14 cellular contexts compared by ENCODE assay signal in genomic region chr10:44703241-44704155, GRCh38.
A peak's percentile ranks its signal among the peaks of the same experiment; 100 is the strongest.
DNase-seq lines count a peak whose midpoint lies in the region; TF ChIP-seq lines count a peak whose summit lies in the region.
"Had no signal": no experiment of that assay in that cellular context is flagged by ENCODE, and none has a peak within 500 bp of the region (broad histone marks: within the 10 kb centered on the region; RNA-seq: fewer than 3 reads in every experiment).

No MANE protein-coding gene starts in this region.

- peak; percentile 72 for DNase-seq in BJ (ENCODE audit: low read depth)
- peak; percentile 34 for DNase-seq in MG63
- peak; percentile 17 for DNase-seq in epithelial cell of esophagus (ENCODE audit: low read depth)
- DNase-seq in pons (ENCODE audit: low spot score): no peak
- DNase-seq in medulla oblongata (ENCODE audit: extremely low spot score): no peak
- no peak for DNase-seq in PC-9
- no peak for DNase-seq in endothelial cell (ENCODE audit: low spot score)
- DNase-seq: activated naive CD8-positive, alpha-beta T cell treated with anti-CD3 and anti-CD28 coated beads for 36 hours; cerebellar nuclear complex; hippocampal formation; naive thymus-derived CD4-positive, alpha-beta T cell; NK-92 treated with Interleukin-12 subunit alpha and Interleukin-12 subunit beta, amount 100 ng/mL, for 24 hours had no signal

- H3K4me3 Mint-ChIP-seq in nephron (no peak overlapping the region), endothelial cell (ENCODE audit: unreplicated experiment) (no peak overlapping the region)
- H3K4me3 Mint-ChIP-seq: activated naive CD8-positive, alpha-beta T cell treated with anti-CD3 and anti-CD28 coated beads for 36 hours; naive thymus-derived CD4-positive, alpha-beta T cell; T-helper 2 cell treated with Interferon-gamma antibody and Interleukin-4, amounts not matched to agents 5 μg/mL and 100 μg/mL, for 36 hours had no signal

- H3K36me3 ChIP-seq in BJ (ENCODE audit: control insufficient read depth, insufficient read depth, low read length): no peaks in the 10 kb centered on the region
- H3K36me3 ChIP-seq in MG63: no peaks in the 10 kb centered on the region
- no peaks in the 10 kb centered on the region for H3K36me3 ChIP-seq in PC-9 (ENCODE audit: low read depth)

- H3K9me2 ChIP-seq in PC-9 (ENCODE audit: insufficient read depth): no peaks in the 10 kb centered on the region

- BruUV-seq in PC-9 (replicated peaks; lab: Mats Ljungman, UMichigan): no TSS peak

- H2AFZ ChIP-seq in PC-9: no peak overlapping the region

- peaks cover 20% of the 10 kb centered on the region for H3K9me3 ChIP-seq in MG63
- H3K9me3 ChIP-seq in PC-9 (ENCODE audit: insufficient read depth, low read depth): no peaks in the 10 kb centered on the region

- H3K4me1 Mint-ChIP-seq in nephron (peaks cover 12% of the 10 kb centered on the region), endothelial cell (ENCODE audit: unreplicated experiment) (no peaks in the 10 kb centered on the region)
- H3K4me1 Mint-ChIP-seq: activated naive CD8-positive, alpha-beta T cell treated with anti-CD3 and anti-CD28 coated beads for 36 hours; naive thymus-derived CD4-positive, alpha-beta T cell had no signal

- TF ChIP-seq CTCF in BJ (IDR thresholded peaks at IDR 0.05; ENCODE audit: insufficient read depth, low read depth, low read length): no peak
- TF ChIP-seq CTCF in epithelial cell of esophagus (IDR thresholded peaks at IDR 0.05; ENCODE audit: insufficient read depth, low read depth, low read length, missing control alignments): no peak
- no peak for TF ChIP-seq CTCF in nephron (IDR thresholded peaks at IDR 0.05; ENCODE audit: unreplicated experiment in 3 of 3)
- no peak for TF ChIP-seq CTCF in PC-9 (conservative IDR thresholded peaks at IDR 0.05)
- no peak for TF ChIP-seq CTCF in endothelial cell (IDR thresholded peaks at IDR 0.05; ENCODE audit: unreplicated experiment)

- no peaks in the 10 kb centered on the region for H3K4me1 ChIP-seq in PC-9 (replicated peaks; ENCODE audit: insufficient read depth)

- H3K9me3 Mint-ChIP-seq in nephron (peaks cover 42% of the 10 kb centered on the region), endothelial cell (ENCODE audit: unreplicated experiment) (no peaks in the 10 kb centered on the region)

- H3K27ac Mint-ChIP-seq in nephron (peak overlapping the region in 2 of 3 experiments; percentile 23 to 67), endothelial cell (ENCODE audit: unreplicated experiment) (no peak overlapping the region)
- H3K27ac Mint-ChIP-seq: activated naive CD8-positive, alpha-beta T cell treated with anti-CD3 and anti-CD28 coated beads for 36 hours; naive thymus-derived CD4-positive, alpha-beta T cell; T-helper 2 cell treated with Interferon-gamma antibody and Interleukin-4, amounts not matched to agents 5 μg/mL and 100 μg/mL, for 36 hours had no signal

- H3K27me3 Mint-ChIP-seq in nephron (ENCODE audit: low read depth): no peaks in the 10 kb centered on the region
- no peaks in the 10 kb centered on the region for H3K27me3 Mint-ChIP-seq in endothelial cell (ENCODE audit: unreplicated experiment)
- H3K27me3 Mint-ChIP-seq: activated naive CD8-positive, alpha-beta T cell treated with anti-CD3 and anti-CD28 coated beads for 36 hours had no signal

- H3K79me2 ChIP-seq in PC-9 (ENCODE audit: low read depth): no peaks in the 10 kb centered on the region

- no peaks in the 10 kb centered on the region for H3F3A ChIP-seq in PC-9 (ENCODE audit: insufficient read depth, low read depth)

- H3K4me2 ChIP-seq in PC-9: no peak overlapping the region

- peaks cover 9% of the 10 kb centered on the region for H3K36me3 Mint-ChIP-seq in nephron (ENCODE audit: low read depth)
- H3K36me3 Mint-ChIP-seq in endothelial cell (ENCODE audit: low read depth, unreplicated experiment): no peaks in the 10 kb centered on the region
- H3K36me3 Mint-ChIP-seq: activated naive CD8-positive, alpha-beta T cell treated with anti-CD3 and anti-CD28 coated beads for 36 hours had no signal

- no peak overlapping the region for H3K4me3 ChIP-seq in BJ (ENCODE audit: low read depth, low read length)
- no peak overlapping the region for H3K4me3 ChIP-seq in MG63
- no peak overlapping the region for H3K4me3 ChIP-seq in epithelial cell of esophagus (ENCODE audit: low read length)
- no peak overlapping the region for H3K4me3 ChIP-seq in PC-9

- no peak overlapping the region for H3K27ac ChIP-seq in PC-9

- H3K27me3 ChIP-seq in BJ (ENCODE audit: control insufficient read depth, insufficient read depth, low read length) (no peaks in the 10 kb centered on the region), MG63 (no peaks in the 10 kb centered on the region), PC-9 (ENCODE audit: insufficient read depth, low read depth) (peaks cover 9% of the 10 kb centered on the region; the same call in 1 of the 2 replicates)

- no peaks in the 10 kb centered on the region for H4K20me1 ChIP-seq in PC-9 (ENCODE audit: insufficient read depth)

- POLR2A ChIA-PET in BJ (lab: Charles Lee) (no interaction called here), PC-9 (lab: Charles Lee; ENCODE audit: unreplicated experiment) (no interaction called here)

- CTCF ChIA-PET in BJ (lab: Yijun Ruan, JAX) (interaction anchor here (0.8 to 0.9 kb wide), 3 partner anchors 35 to 161 kb away, joined by 3 to 4 read pairs (median 4); no protein-coding TSS in a partner anchor), PC-9 (lab: Charles Lee) (no interaction called here)

- intact Hi-C loops in PC-9 (cut with micrococcal nuclease; ENCODE audit: unreplicated experiment): no loop called here

Comparison
In these comparisons a context has a peak if more than half of its experiments do, and no peak if none do; other contexts are left out.
1. DNase-seq: peak in BJ (single experiment), MG63 (single experiment) and epithelial cell of esophagus (single experiment); none in pons (single experiment), medulla oblongata (single experiment), PC-9 (0 of 2) and endothelial cell (single experiment).